8 cellular contexts compared by ENCODE assay signal in genomic region chr6:53437557-53438202, GRCh38.
DNase-seq lines count a peak whose midpoint lies in the region; ATAC-seq, FAIRE-seq and TF ChIP-seq lines count a peak whose summit lies in the region.

No MANE protein-coding gene starts in this region.

- dilution Hi-C loops in endothelial cell of umbilical vein (cut with MboI; ENCODE audit: extremely low pct_ligation_motif_present, low sequenced_read_pairs): no loop called here

- no peak overlapping the region for H3K4me3 ChIP-seq in endothelial cell of umbilical vein (replicated peaks in 1 of 3; ENCODE audit: insufficient read depth in 1 of 3, low read depth in 1 of 3, low read length in 3 of 3)
- H3K4me3 ChIP-seq in mucosa of descending colon: no peak overlapping the region

- ATAC-seq in GM18520 (IDR thresholded peaks at IDR 0.05; ENCODE audit: unreplicated experiment) (peak; percentile 50), mucosa of descending colon (peak; percentile 72), GM21515 (IDR thresholded peaks at IDR 0.05; ENCODE audit: unreplicated experiment) (no peak)

- intact Hi-C loops in endothelial cell of umbilical vein (cut with micrococcal nuclease) (loop anchor here (1.0 to 2.0 kb wide), 3 partner anchors 27 to 265 kb away; no protein-coding TSS in a partner anchor), mucosa of descending colon (cut with DNase I, micrococcal nuclease) (loop anchor here in 1 of 2 donors (5.0 kb wide), 1 partner anchor 265 kb away; no protein-coding TSS in a partner anchor)

- BruUV-seq in endothelial cell of umbilical vein (replicated peaks; lab: Mats Ljungman, UMichigan): no TSS peak

- FAIRE-seq in endothelial cell of umbilical vein (lab: Jason Lieb, UNC): peak; percentile 64

- H3K9me1 ChIP-seq in endothelial cell of umbilical vein (replicated peaks; ENCODE audit: control insufficient read depth, extremely low read depth, insufficient read depth, low read length): no peaks in the 10 kb centered on the region

- no peaks in the 10 kb centered on the region for H4K20me1 ChIP-seq in endothelial cell of umbilical vein (replicated peaks; ENCODE audit: control insufficient read depth, extremely low read depth, insufficient read depth, low read length)

- DNase-seq in COLO668 (lab: John Stamatoyannopoulos, UW; ENCODE audit: unreplicated experiment) (peak; percentile 21), LoVo (ENCODE audit: low spot score) (peak; percentile 50), SKM-1 (lab: John Stamatoyannopoulos, UW; ENCODE audit: unreplicated experiment) (peak; percentile 74), endothelial cell of umbilical vein (ENCODE audit: low read depth, low spot score) (peak; percentile 64), mucosa of descending colon (peak in 1 of 3 donors; percentile 38), NCI-H187 treated with DMSO at 0.1 percent for 48 hours (lab: John Stamatoyannopoulos, UW) (no peak)

- TF ChIP-seq CTCF in endothelial cell of umbilical vein (IDR thresholded peaks at IDR 0.05; ENCODE audit: extremely low read depth in 1 of 2, insufficient read depth in 1 of 2, low read depth in 1 of 2, low read length in 2 of 2) (peak; percentile 59 to 68), mucosa of descending colon (IDR thresholded peaks at IDR 0.05) (peak; percentile 8)

- H3K4me2 ChIP-seq in endothelial cell of umbilical vein (ENCODE audit: insufficient read depth, low read length): no peak overlapping the region

- POLR2A ChIA-PET in endothelial cell of umbilical vein (lab: Charles Lee): no interaction called here

- H3K4me1 ChIP-seq in endothelial cell of umbilical vein (ENCODE audit: control insufficient read depth, extremely low read depth, insufficient read depth, low read length) (no peaks in the 10 kb centered on the region), mucosa of descending colon (ENCODE audit: low read depth) (no peaks in the 10 kb centered on the region)

- H3K79me2 ChIP-seq in endothelial cell of umbilical vein (ENCODE audit: control insufficient read depth, insufficient read depth, low read length): no peaks in the 10 kb centered on the region

- H3K36me3 ChIP-seq in endothelial cell of umbilical vein (ENCODE audit: control insufficient read depth in 2 of 2, extremely low read depth in 1 of 2, insufficient read depth in 2 of 2, low read length in 2 of 2): no peaks in the 10 kb centered on the region
- H3K36me3 ChIP-seq in mucosa of descending colon (ENCODE audit: low read depth): no peaks in the 10 kb centered on the region

- no peak overlapping the region for H2AFZ ChIP-seq in endothelial cell of umbilical vein (ENCODE audit: low read depth, low read length)

- no peak overlapping the region for H3K9ac ChIP-seq in endothelial cell of umbilical vein (replicated peaks; ENCODE audit: extremely low read depth, insufficient read depth, low read length)

- peaks cover 3 to 4% of the 10 kb centered on the region in 2 experiments for H3K27me3 ChIP-seq in endothelial cell of umbilical vein (ENCODE audit: control insufficient read depth in 2 of 2, insufficient read depth in 2 of 2, low read length in 2 of 2)

- CTCF ChIA-PET in endothelial cell of umbilical vein (lab: Charles Lee): interaction anchor here (0.7 to 2.7 kb wide), 12 partner anchors 8 to 267 kb away, joined by 3 to 30 read pairs (median 3); no protein-coding TSS in a partner anchor

- H3K9me3 ChIP-seq in endothelial cell of umbilical vein (replicated peaks; ENCODE audit: control insufficient read depth, insufficient read depth, low read length): no peaks in the 10 kb centered on the region
- H3K9me3 ChIP-seq in mucosa of descending colon: no peaks in the 10 kb centered on the region

- no peak for TF ChIP-seq POLR2A in endothelial cell of umbilical vein (IDR thresholded peaks at IDR 0.05; ENCODE audit: low read depth, low read length)

- no peak overlapping the region for H3K27ac ChIP-seq in endothelial cell of umbilical vein (ENCODE audit: insufficient read depth, low read depth, low read length)

TF ChIP-seq in endothelial cell of umbilical vein, 7 proteins besides CTCF, POLR2A, EP300 and RAD21:
- TF ChIP-seq JUN (IDR thresholded peaks at IDR 0.05; ENCODE audit: borderline replicate concordance, insufficient read depth, insufficient read length, low read depth) (peak; percentile 22), EZH2 (IDR thresholded peaks at IDR 0.05; ENCODE audit: borderline replicate concordance, low read depth, low read length, severe bottlenecking) (no peak), POLR2AphosphoS5 (IDR thresholded peaks at IDR 0.05; ENCODE audit: insufficient read depth, low read depth, low read length) (no peak), GATA2 (IDR thresholded peaks at IDR 0.05; ENCODE audit: insufficient read depth, insufficient read length, low read depth, low read length) (no peak), MAX (IDR thresholded peaks at IDR 0.05; ENCODE audit: insufficient read depth, insufficient read length) (no peak), MYC (IDR thresholded peaks at IDR 0.05; ENCODE audit: low read depth, low read length) (no peak), FOS (IDR thresholded peaks at IDR 0.05; ENCODE audit: borderline replicate concordance, insufficient read depth, low read length) (peak; percentile 24)
TF ChIP-seq in endothelial cell of umbilical vein: peak in this region for 2.
